In genomic region chr6:27472617-27473400, GRCh38 we compare ENCODE assay signal across 7 cellular contexts. TPM values are rescaled to one million over a fixed set of nuclear protein-coding genes. Genes with fewer than 3 reads are reported as not detected.
DNase-seq lines count a peak whose midpoint lies in the region; ATAC-seq and TF ChIP-seq lines count a peak whose summit lies in the region.

TSS of gene ZNF184 (minus strand) at chr6:27473105. CDS start at chr6:27472294, 811 bp downstream.

- no peaks in the 10 kb centered on the region for H3K9me2 ChIP-seq in hepatocyte (replicated peaks; ENCODE audit: insufficient read depth)

- H3K27me3 ChIP-seq in hepatocyte, result no peaks in the 10 kb centered on the region

- H3K4me3 ChIP-seq in hepatocyte, result peak within 1 kb of the TSS; percentile 79

- WGBS in hepatocyte (ENCODE audit: low lambda C conversion rate, missing lambda C conversion rate), result under 1% methylated on average over 56 of the region's 56 CpGs

- no peak for TF ChIP-seq CTCF in hepatocyte (IDR thresholded peaks at IDR 0.05; ENCODE audit: poor library complexity)

- no peaks in the 10 kb centered on the region for H4K20me1 ChIP-seq in hepatocyte (ENCODE audit: insufficient read depth, poor library complexity, severe bottlenecking)

- H2AFZ ChIP-seq in hepatocyte, result peak within 1 kb of the TSS; percentile 70

- H3K27ac ChIP-seq in hepatocyte, result peak within 1 kb of the TSS; percentile 92

- H3K79me2 ChIP-seq in hepatocyte, result peaks cover 39% of the 10 kb centered on the region

- peak; percentile 97 for DNase-seq in NCI-H2029 (lab: John Stamatoyannopoulos, UW)
- DNase-seq in T-helper 22 cell (ENCODE audit: low read depth), result peak; percentile 67
- peak; percentile 99 for DNase-seq in astrocyte of the hippocampus (ENCODE audit: low read depth, low spot score)
- DNase-seq in hepatocyte (ENCODE audit: low spot score), result peak; percentile 98
- peak; percentile 95 for DNase-seq in renal cortical epithelial cell (ENCODE audit: low read depth)

- no peaks in the 10 kb centered on the region for H3K36me3 ChIP-seq in hepatocyte (replicated peaks; ENCODE audit: insufficient read depth, low read depth)

- peak; percentile 81 for TF ChIP-seq POLR2A in GM18505 (IDR thresholded peaks at IDR 0.05; ENCODE audit: borderline replicate concordance, extremely low read depth, insufficient read depth, insufficient read length)

- H3K4me1 ChIP-seq in hepatocyte (ENCODE audit: insufficient read depth), result peaks cover 9% of the 10 kb centered on the region

- ATAC-seq in GM18505 (IDR thresholded peaks at IDR 0.05; ENCODE audit: unreplicated experiment) (peak; percentile 79), HG02973 (IDR thresholded peaks at IDR 0.05; ENCODE audit: unreplicated experiment) (peak; percentile 71)

- no peaks in the 10 kb centered on the region for H3K9me3 ChIP-seq in hepatocyte (ENCODE audit: low read depth)

- H3K4me2 ChIP-seq in hepatocyte, result peak within 1 kb of the TSS; percentile 87

RNA-seq across cellular contexts. Expression of gene ZNF184, which starts in this region (rescaled TPM):
- total RNA-seq in hepatocyte (10.7 and 12.3 TPM in 2 replicates), renal cortical epithelial cell (7.6 and 11.3 TPM in 2 replicates)
- 5.1 and 5.3 TPM in 2 replicates for polyA plus RNA-seq in hepatocyte

Comparison
In these comparisons a context has a peak if more than half of its experiments do, and no peak if none do; other contexts are left out.
1. Peak in every context shown above with its lines: DNase-seq, ATAC-seq, H3K4me3 ChIP-seq and H3K27ac ChIP-seq.